ENCODE assay signal across 8 cellular contexts in the genomic region with DNA sequence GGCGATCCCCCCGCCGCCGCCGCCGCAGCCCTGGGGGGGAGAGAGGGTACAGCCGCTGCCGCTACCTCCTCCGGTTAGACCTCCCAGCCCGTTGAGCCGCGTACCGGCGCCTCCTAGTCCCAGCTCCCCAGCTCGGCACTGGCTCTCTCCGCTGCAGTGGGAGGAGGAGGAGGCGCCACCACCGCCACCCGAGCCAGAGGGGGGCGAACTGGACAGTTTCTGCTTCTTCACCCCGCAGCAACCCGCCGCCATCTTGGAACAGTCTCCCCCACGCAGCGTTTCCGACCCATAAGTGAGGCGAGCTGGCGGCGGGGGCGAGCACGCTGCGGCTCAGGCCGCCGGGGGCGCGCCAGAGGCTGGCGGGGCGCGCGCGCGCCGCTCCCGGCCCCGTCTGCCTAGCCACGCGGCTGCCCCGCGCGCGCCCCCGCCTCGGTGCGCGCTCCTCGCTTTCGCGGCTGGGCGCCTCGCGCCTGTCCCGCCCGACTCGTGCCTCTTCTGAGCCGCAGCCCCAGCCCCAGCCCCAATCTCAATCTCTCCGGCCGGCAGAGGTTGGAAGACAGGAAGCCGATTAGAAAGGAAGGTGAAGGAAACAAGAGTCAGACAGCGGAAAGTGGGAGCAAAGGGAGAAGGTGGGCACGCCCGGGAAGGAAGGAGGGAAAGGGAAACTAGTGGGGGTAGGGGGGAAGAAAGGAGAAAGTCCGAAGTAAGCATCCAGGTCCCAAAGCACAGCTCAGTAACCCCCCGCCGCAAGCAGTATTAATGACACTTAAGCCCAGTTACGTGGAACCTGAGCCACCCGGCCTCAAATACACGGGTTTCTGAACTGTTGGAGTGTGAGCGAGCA. TPM values are rescaled to one million over a fixed set of nuclear protein-coding genes. Genes with fewer than 3 reads are reported as not detected.
DNase-seq lines count a peak whose midpoint lies in the region; TF ChIP-seq lines count a peak whose summit lies in the region.

A gene (minus strand): TSS at position 266 of the 844 bp plus-strand sequence. CDS start 14 bp downstream, at position 252.

- peak within 1 kb of the TSS; percentile 77 for H3K4me2 ChIP-seq in SK-N-SH

- H3K4me3 Mint-ChIP-seq in HFFc6 (peak within 1 kb of the TSS; percentile 95), glutamatergic neuron (ENCODE audit: unreplicated experiment) (peak within 1 kb of the TSS; percentile 93), osteocyte (ENCODE audit: unreplicated experiment) (peak within 1 kb of the TSS; percentile 99)

- no peak for TF ChIP-seq CTCF in GM06990 (IDR thresholded peaks at IDR 0.05; ENCODE audit: insufficient read depth, low read length, poor library complexity, severe bottlenecking)
- peak; percentile 24; the same call in 1 of the 2 replicates for TF ChIP-seq CTCF in HFFc6 (IDR thresholded peaks at IDR 0.05)
- no peak for TF ChIP-seq CTCF in NB4 (IDR thresholded peaks at IDR 0.05; ENCODE audit: low read depth, low read length)
- TF ChIP-seq CTCF in SK-N-SH (IDR thresholded peaks at IDR 0.05), result no peak; the same call in 1 of the 2 replicates
- no peak for TF ChIP-seq CTCF in glutamatergic neuron (IDR thresholded peaks at IDR 0.05; ENCODE audit: partially characterized antibody, unreplicated experiment)
- TF ChIP-seq CTCF in osteocyte (IDR thresholded peaks at IDR 0.05), result no peak

- CTCF ChIA-PET in SK-N-SH (lab: Yijun Ruan, JAX), result interaction anchor here (0.9 to 1.3 kb wide), 6 partner anchors 60 to 172 kb away, joined by 3 to 4 read pairs (median 3); no protein-coding TSS in a partner anchor

- H3F3A ChIP-seq in SK-N-SH (replicated peaks; ENCODE audit: insufficient read depth), result peaks cover 3% of the 10 kb centered on the region

- WGBS in SK-N-SH (ENCODE audit: low lambda C conversion rate), result 7% methylated on average over 13 of the region's 78 CpGs
- under 1% methylated on average over 72 of the region's 78 CpGs for WGBS in thymus

- peaks cover 44% of the 10 kb centered on the region for H3K79me2 ChIP-seq in SK-N-SH (ENCODE audit: insufficient read depth)

- H4K20me1 ChIP-seq in SK-N-SH (ENCODE audit: insufficient read depth), result peaks cover 4% of the 10 kb centered on the region

- peak within 1 kb of the TSS; percentile 81 for H3K9ac ChIP-seq in SK-N-SH

- peak within 1 kb of the TSS; percentile 78 for H3K4me3 ChIP-seq in GM06990 (replicated peaks; ENCODE audit: low read depth, low read length)
- H3K4me3 ChIP-seq in NB4 (ENCODE audit: low read depth, low read length), result peak within 1 kb of the TSS; percentile 78
- peak within 1 kb of the TSS; percentile 75 to 81 for H3K4me3 ChIP-seq in SK-N-SH (ENCODE audit: low read depth in 2 of 2, low read length in 1 of 2)
- H3K4me3 ChIP-seq in thymus (ENCODE audit: low read length), result peak within 1 kb of the TSS; percentile 77

- H3K27ac Mint-ChIP-seq in HFFc6, result peak within 1 kb of the TSS; percentile 87
- H3K27ac Mint-ChIP-seq in glutamatergic neuron (ENCODE audit: unreplicated experiment), result peak within 1 kb of the TSS; percentile 90
- peak within 1 kb of the TSS; percentile 97 for H3K27ac Mint-ChIP-seq in osteocyte (ENCODE audit: unreplicated experiment)

- H3K36me3 Mint-ChIP-seq in HFFc6 (ENCODE audit: low read depth), result no peaks in the 10 kb centered on the region
- H3K36me3 Mint-ChIP-seq in glutamatergic neuron (ENCODE audit: unreplicated experiment), result no peaks in the 10 kb centered on the region
- no peaks in the 10 kb centered on the region for H3K36me3 Mint-ChIP-seq in osteocyte (ENCODE audit: unreplicated experiment)

- no peak for TF ChIP-seq EP300 in SK-N-SH (IDR thresholded peaks at IDR 0.05; ENCODE audit: borderline replicate concordance in 1 of 2, low read depth in 1 of 2, low read length in 1 of 2)

- H3K9me3 Mint-ChIP-seq in HFFc6 (no peaks in the 10 kb centered on the region), glutamatergic neuron (ENCODE audit: unreplicated experiment) (peaks cover 2% of the 10 kb centered on the region), osteocyte (ENCODE audit: unreplicated experiment) (no peaks in the 10 kb centered on the region)

- H3K36me3 ChIP-seq in GM06990 (ENCODE audit: control insufficient read depth, insufficient read depth, low read length), result no peaks in the 10 kb centered on the region
- H3K36me3 ChIP-seq in SK-N-SH (replicated peaks in 1 of 2; ENCODE audit: control insufficient read depth in 1 of 2, insufficient read depth in 2 of 2, low read length in 1 of 2), result no peaks in the 10 kb centered on the region
- H3K36me3 ChIP-seq in thymus (ENCODE audit: control insufficient read depth, insufficient read depth), result no peaks in the 10 kb centered on the region

- peak; percentile 59 for TF ChIP-seq POLR2A in NB4 (IDR thresholded peaks at IDR 0.05; ENCODE audit: extremely low read depth, insufficient read length)

- no peaks in the 10 kb centered on the region for H3K9me2 ChIP-seq in SK-N-SH

- TF ChIP-seq RAD21 in SK-N-SH (IDR thresholded peaks at IDR 0.05; ENCODE audit: low read length), result no peak

- no peaks in the 10 kb centered on the region for H3K27me3 Mint-ChIP-seq in HFFc6 (ENCODE audit: insufficient read depth)
- peaks cover 4% of the 10 kb centered on the region for H3K27me3 Mint-ChIP-seq in glutamatergic neuron (ENCODE audit: unreplicated experiment)
- H3K27me3 Mint-ChIP-seq in osteocyte (ENCODE audit: unreplicated experiment), result peaks cover 34% of the 10 kb centered on the region

- no peaks in the 10 kb centered on the region for H3K9me3 ChIP-seq in SK-N-SH
- no peaks in the 10 kb centered on the region for H3K9me3 ChIP-seq in thymus (ENCODE audit: control insufficient read depth)

- H3K4me1 ChIP-seq in SK-N-SH (ENCODE audit: control insufficient read depth in 1 of 2, insufficient read depth in 2 of 2, low read depth in 1 of 2, low read length in 1 of 2), result no peaks in the 10 kb centered on the region; a peak in 3 of 4 replicates
- H3K4me1 ChIP-seq in thymus (ENCODE audit: control insufficient read depth, insufficient read depth, low read length), result no peaks in the 10 kb centered on the region

- H3K27ac ChIP-seq in SK-N-SH (ENCODE audit: low read depth in 2 of 2, low read length in 1 of 2) (peak within 1 kb of the TSS; percentile 62 to 79), thymus (ENCODE audit: low read depth) (peak within 1 kb of the TSS; percentile 91)

- peak within 1 kb of the TSS; percentile 92 for H2AFZ ChIP-seq in SK-N-SH (ENCODE audit: low read depth)

- H3K4me1 Mint-ChIP-seq in HFFc6 (ENCODE audit: low read depth) (peaks cover 30% of the 10 kb centered on the region), glutamatergic neuron (ENCODE audit: low read depth, unreplicated experiment) (peaks cover 1% of the 10 kb centered on the region), osteocyte (ENCODE audit: unreplicated experiment) (peaks cover 23% of the 10 kb centered on the region)

- H3K27me3 ChIP-seq in GM06990 (replicated peaks; ENCODE audit: control insufficient read depth, insufficient read depth, low read length) (no peaks in the 10 kb centered on the region), SK-N-SH (ENCODE audit: insufficient read depth) (no peaks in the 10 kb centered on the region), thymus (ENCODE audit: control insufficient read depth, insufficient read depth) (no peaks in the 10 kb centered on the region)

- POLR2A ChIA-PET in SK-N-SH (lab: Yijun Ruan, JAX), result no interaction called here

- DNase-seq in GM06990 (ENCODE audit: extremely low read depth, insufficient read length) (peak; percentile 89), HFFc6 (peak; percentile 70), NB4 (ENCODE audit: low read depth) (peak; percentile 88), SK-N-SH (peak; percentile 89), glutamatergic neuron (peak; percentile 73), osteocyte (ENCODE audit: extremely low spot score, unreplicated experiment) (peak; percentile 96)
- DNase-seq in activated naive CD4-positive, alpha-beta T cell treated with anti-CD3 and anti-CD28 coated beads, Interleukin-2, amount 50 U/mL, for 16 hours, result peak; percentile 83

TF ChIP-seq in SK-N-SH, 30 proteins besides CTCF, POLR2A, EP300 and RAD21:
- no peak for TF ChIP-seq JUND (IDR thresholded peaks at IDR 0.05)
- TF ChIP-seq CHD2 (IDR thresholded peaks at IDR 0.05; ENCODE audit: low read length, partially characterized antibody), result no peak
- TF ChIP-seq NRF1 (IDR thresholded peaks at IDR 0.05; ENCODE audit: low read depth, low read length), result 0 out of 2 replicates have a peak, but pooled peaks have one; percentile 12
- peak; percentile 85 for TF ChIP-seq TAF1 (IDR thresholded peaks at IDR 0.05; ENCODE audit: borderline replicate concordance, low read depth, low read length)
- TF ChIP-seq POLR2AphosphoS5 (IDR thresholded peaks at IDR 0.05; ENCODE audit: low read depth, low read length), result 0 out of 2 replicates have a peak, but pooled peaks have one; percentile 42
- TF ChIP-seq YY1 (IDR thresholded peaks at IDR 0.05; ENCODE audit: low read depth), result peak; percentile 92
- TF ChIP-seq GATA2 (CRISPR knock-in tag; IDR thresholded peaks at IDR 0.05), result no peak
- TF ChIP-seq, protein P1, sequence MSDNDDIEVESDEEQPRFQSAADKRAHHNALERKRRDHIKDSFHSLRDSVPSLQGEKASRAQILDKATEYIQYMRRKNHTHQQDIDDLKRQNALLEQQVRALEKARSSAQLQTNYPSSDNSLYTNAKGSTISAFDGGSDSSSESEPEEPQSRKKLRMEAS (IDR thresholded peaks at IDR 0.05; ENCODE audit: low read depth), result peak; percentile 72

RNA-seq across cellular contexts. Expression of the gene that starts here (rescaled TPM):
- 10 to 100 TPM; 10.1 to 13.4 (median 11.7) TPM for total RNA-seq in HFFc6 (2021; fragmentation: NEBNext Ultra II Directional; extraction: Animal tissue kit (Norgen Biotek cat#: 25700))
- polyA plus RNA-seq in SK-N-SH (2012; rRNA removed) (1.3 and 1.8 TPM in 2 replicates), thymus (5.1 TPM)
- 1.4 and 2.0 TPM in 2 replicates for polyA plus RNA-seq in SK-N-SH (2012; cell fraction: cytosol; rRNA removed)
- 3.2 and 3.7 TPM in 2 replicates for polyA plus RNA-seq in SK-N-SH (2012; cell fraction: nucleus; rRNA removed)
- total RNA-seq in glutamatergic neuron (ENCODE audit: unreplicated experiment) (2.3 TPM), osteocyte (10.1 and 10.9 TPM in 2 replicates)

Comparison
In these comparisons a context has a peak if more than half of its experiments do, and no peak if none do; other contexts are left out.
1. Peak in every context shown above with its lines: DNase-seq, H3K4me3 ChIP-seq and H3K27ac ChIP-seq.